Comparison of ENCODE assay signal across 3 cellular contexts in genomic region chr4:102180080-102180479, GRCh38.
TF ChIP-seq lines count a peak whose summit lies in the region.

No MANE protein-coding gene starts in this region.

TF ChIP-seq in endothelial cell of umbilical vein, 7 proteins besides CTCF, POLR2A, EP300 and RAD21:
- TF ChIP-seq JUN (IDR thresholded peaks at IDR 0.05; ENCODE audit: borderline replicate concordance, insufficient read depth, insufficient read length, low read depth), result no peak
- no peak for TF ChIP-seq MYC (IDR thresholded peaks at IDR 0.05; ENCODE audit: low read depth, low read length)
- no peak for TF ChIP-seq GATA2 (IDR thresholded peaks at IDR 0.05; ENCODE audit: insufficient read depth, insufficient read length, low read depth, low read length)
- no peak for TF ChIP-seq MAX (IDR thresholded peaks at IDR 0.05; ENCODE audit: insufficient read depth, insufficient read length)
- TF ChIP-seq EZH2 (IDR thresholded peaks at IDR 0.05; ENCODE audit: borderline replicate concordance, low read depth, low read length, severe bottlenecking), result no peak
- TF ChIP-seq FOS (IDR thresholded peaks at IDR 0.05; ENCODE audit: borderline replicate concordance, insufficient read depth, low read length), result no peak
- no peak for TF ChIP-seq POLR2AphosphoS5 (IDR thresholded peaks at IDR 0.05; ENCODE audit: insufficient read depth, low read depth, low read length)

TF ChIP-seq in neural cell, 6 proteins besides CTCF, POLR2A, EP300 and RAD21:
- TF ChIP-seq MXI1 (conservative IDR thresholded peaks at IDR 0.05; ENCODE audit: poor library complexity, severe bottlenecking), result no peak
- TF ChIP-seq SMC3 (conservative IDR thresholded peaks at IDR 0.05; ENCODE audit: poor library complexity), result no peak
- no peak for TF ChIP-seq EZH2 (IDR thresholded peaks at IDR 0.05; ENCODE audit: borderline replicate concordance, insufficient read depth, low read length, poor library complexity, severe bottlenecking)
- peak; percentile 54 for TF ChIP-seq REST (IDR thresholded peaks at IDR 0.05; ENCODE audit: borderline replicate concordance)
- TF ChIP-seq TAF1 (IDR thresholded peaks at IDR 0.05; ENCODE audit: low read depth), result no peak
- TF ChIP-seq POLR2AphosphoS5 (IDR thresholded peaks at IDR 0.05), result peak; percentile 87

TF ChIP-seq in HepG2, 621 proteins besides CTCF, POLR2A, EP300 and RAD21:
- no peak for TF ChIP-seq RFXAP (CRISPR knock-in tag; IDR thresholded peaks at IDR 0.05; ENCODE audit: borderline replicate concordance)
- no peak for TF ChIP-seq YY1 (IDR thresholded peaks at IDR 0.05; ENCODE audit: insufficient read depth, insufficient replicate concordance, low read depth, low read length)
- no peak for TF ChIP-seq MYPOP (CRISPR knock-in tag; IDR thresholded peaks at IDR 0.05)
- no peak for TF ChIP-seq ZNF766 (CRISPR knock-in tag; IDR thresholded peaks at IDR 0.05; ENCODE audit: borderline replicate concordance)
- no peak for TF ChIP-seq HDAC1 (CRISPR knock-in tag; IDR thresholded peaks at IDR 0.05)
